Comparison of ENCODE assay signal across 16 cellular contexts in the genomic region with DNA sequence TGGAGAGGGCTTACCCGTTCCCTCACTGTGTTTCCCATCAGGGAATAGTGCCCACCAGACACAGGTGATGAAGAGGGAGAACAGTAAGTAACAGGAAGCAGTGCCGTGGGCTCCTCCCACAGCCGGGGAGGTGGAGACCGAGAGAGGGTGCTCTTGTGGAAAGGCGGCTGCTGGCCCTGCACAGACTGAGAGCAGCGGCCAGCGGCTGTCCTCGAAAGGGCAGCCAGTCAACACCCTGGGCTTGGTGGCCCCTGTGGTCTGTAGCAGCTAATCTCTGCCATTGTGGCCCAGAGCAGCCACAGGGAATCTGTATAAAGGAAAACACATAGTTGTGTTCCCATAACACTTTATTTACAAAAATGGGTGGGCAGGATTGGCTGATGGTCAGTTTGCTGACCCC.
"Had no signal": no experiment of that assay in that cellular context is flagged by ENCODE, and none has a peak within 500 bp of the region (broad histone marks: within the 10 kb centered on the region; RNA-seq: fewer than 3 reads in every experiment).

No MANE protein-coding gene starts in this region.

- ATAC-seq: heart left ventricle; natural killer cell treated with Interleukin-12 subunit alpha and Interleukin-12 subunit beta and Interleukin-15 and Interleukin-18, amount 100 ng/mL, for 72 hours had no signal

- H3K9me3 ChIP-seq: heart left ventricle, neutrophil, suprapubic skin, thyroid gland, upper lobe of left lung, uterus had no signal

- H3K4me1 ChIP-seq: thyroid gland, upper lobe of left lung, uterus had no signal

- H3K4me3 ChIP-seq: coronary artery, heart left ventricle, suprapubic skin, thyroid gland, upper lobe of left lung, uterus had no signal

- H3K27me3 Mint-ChIP-seq: natural killer cell treated with Interleukin-12 subunit alpha and Interleukin-12 subunit beta and Interleukin-15 and Interleukin-18, amount 100 ng/mL, for 72 hours had no signal

- H3K27me3 ChIP-seq: heart left ventricle, neutrophil, suprapubic skin, thyroid gland, upper lobe of left lung, uterus had no signal

- DNase-seq: effector CD4-positive, alpha-beta T cell; endodermal cell; heart left ventricle; hippocampal formation; kidney glomerular epithelial cell; midbrain; small intestine; stimulated activated CD4-positive, alpha-beta T cell treated with anti-CD3 and anti-CD28 coated beads, Interleukin-12 subunit alpha, Interleukin-12 subunit beta, amount 100 ng/mL, for 4 hours; stimulated activated naive CD4-positive, alpha-beta T cell treated with Interleukin-2 at 50 U/mL for 16 hours; thyroid gland; uterus had no signal

- H3K4me3 Mint-ChIP-seq: endodermal cell; natural killer cell treated with Interleukin-12 subunit alpha and Interleukin-12 subunit beta and Interleukin-15 and Interleukin-18, amount 100 ng/mL, for 72 hours had no signal

- H3K36me3 ChIP-seq: thyroid gland, uterus had no signal

- H3K27ac Mint-ChIP-seq: natural killer cell treated with Interleukin-12 subunit alpha and Interleukin-12 subunit beta and Interleukin-15 and Interleukin-18, amount 100 ng/mL, for 72 hours had no signal

- H3K36me3 Mint-ChIP-seq: natural killer cell treated with Interleukin-12 subunit alpha and Interleukin-12 subunit beta and Interleukin-15 and Interleukin-18, amount 100 ng/mL, for 72 hours had no signal

- H3K27ac ChIP-seq: coronary artery, heart left ventricle, neutrophil, suprapubic skin, thyroid gland, upper lobe of left lung, uterus had no signal

- H3K9me3 Mint-ChIP-seq: endodermal cell; natural killer cell treated with Interleukin-12 subunit alpha and Interleukin-12 subunit beta and Interleukin-15 and Interleukin-18, amount 100 ng/mL, for 72 hours had no signal
